In genomic region chr14:96082420-96083300, GRCh38 we compare ENCODE assay signal across 15 cellular contexts.
"Had no signal": no experiment of that assay in that cellular context is flagged by ENCODE, and none has a peak within 500 bp of the region (broad histone marks: within the 10 kb centered on the region; RNA-seq: fewer than 3 reads in every experiment).

No MANE protein-coding gene starts in this region.

- H3K27ac Mint-ChIP-seq: activated CD8-positive, alpha-beta T cell treated with anti-CD3 and anti-CD28 coated beads for 36 hours; endodermal cell; naive B cell; stimulated activated naive B cell treated with anti-CD40 and anti-IgM and Interleukin-4, amounts not matched to agents 10 μg/mL and 1 μg/mL and 100 μg/mL, for 72 hours had no signal

- FAIRE-seq: pancreas had no signal

- H3K36me3 Mint-ChIP-seq: stimulated activated naive B cell treated with anti-CD40 and anti-IgM and Interleukin-4, amounts not matched to agents 10 μg/mL and 1 μg/mL and 100 μg/mL, for 72 hours had no signal

- H3K27me3 ChIP-seq: pancreas, transverse colon had no signal

- H3K27ac ChIP-seq: transverse colon had no signal

- DNase-seq: activated CD4-positive, CD25-positive, alpha-beta regulatory T cell treated with anti-CD3 and anti-CD28 coated beads, Interleukin-2, amount 50 U/mL, for 72 hours; activated CD8-positive, alpha-beta memory T cell treated with anti-CD3 and anti-CD28 coated beads, Interleukin-2, amount 50 U/mL, for 4 hours; activated CD8-positive, alpha-beta T cell treated with anti-CD3 and anti-CD28 coated beads for 36 hours; activated naive CD4-positive, alpha-beta T cell treated with Interleukin-2 at 50 U/mL for 16 hours; central memory CD4-positive, alpha-beta T cell; dermis blood vessel endothelial cell; endodermal cell; erythroblast; hippocampal formation; naive B cell; stimulated activated naive B cell treated with anti-CD40 and anti-IgM and Interleukin-4, amounts not matched to agents 10 μg/mL and 1 μg/mL and 100 μg/mL, for 72 hours; transverse colon had no signal

- ATAC-seq: activated CD8-positive, alpha-beta T cell treated with anti-CD3 and anti-CD28 coated beads for 36 hours; stimulated activated naive B cell treated with anti-CD40 and anti-IgM and Interleukin-4, amounts not matched to agents 10 μg/mL and 1 μg/mL and 100 μg/mL, for 72 hours had no signal

- H3K4me1 ChIP-seq: transverse colon had no signal

- H3K4me3 Mint-ChIP-seq: activated CD8-positive, alpha-beta T cell treated with anti-CD3 and anti-CD28 coated beads for 36 hours; endodermal cell; naive B cell; stimulated activated naive B cell treated with anti-CD40 and anti-IgM and Interleukin-4, amounts not matched to agents 10 μg/mL and 1 μg/mL and 100 μg/mL, for 72 hours had no signal

- H3K9me3 ChIP-seq: pancreas, transverse colon had no signal

- H3K4me3 ChIP-seq: lung, pancreas, smooth muscle cell, transverse colon had no signal

- H3K4me1 Mint-ChIP-seq: endodermal cell had no signal

- H3K36me3 ChIP-seq: pancreas, transverse colon had no signal

- H3K9me3 Mint-ChIP-seq: activated CD8-positive, alpha-beta T cell treated with anti-CD3 and anti-CD28 coated beads for 36 hours; endodermal cell; stimulated activated naive B cell treated with anti-CD40 and anti-IgM and Interleukin-4, amounts not matched to agents 10 μg/mL and 1 μg/mL and 100 μg/mL, for 72 hours had no signal
